11 cellular contexts compared by ENCODE assay signal in the genomic region with DNA sequence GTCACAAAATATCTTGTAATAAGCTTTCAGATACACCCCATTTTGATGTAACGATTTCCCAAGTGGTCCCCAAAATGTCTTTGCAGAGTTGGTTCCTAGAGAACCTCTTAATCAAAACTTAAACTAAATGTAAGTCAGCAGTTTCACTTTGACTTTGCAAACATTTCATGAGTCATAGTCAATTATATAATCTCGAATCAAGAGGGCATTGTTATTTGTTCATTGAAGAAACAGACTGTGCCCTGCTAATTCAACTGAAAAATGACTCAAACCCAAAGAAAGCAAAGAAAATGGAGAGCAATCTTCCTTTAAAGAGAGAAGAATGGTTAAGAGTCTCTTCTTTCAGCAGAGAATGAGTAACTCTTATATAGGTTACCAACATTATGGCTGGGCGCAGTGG. TPM values are rescaled to one million over a fixed set of nuclear protein-coding genes. Genes with fewer than 3 reads are reported as not detected.
DNase-seq lines count a peak whose midpoint lies in the region; ATAC-seq lines count a peak whose summit lies in the region.
"Had no signal": no experiment of that assay in that cellular context is flagged by ENCODE, and none has a peak within 500 bp of the region (broad histone marks: within the 10 kb centered on the region; RNA-seq: fewer than 3 reads in every experiment).

No MANE protein-coding gene starts in this region.

- DNase-seq in medulla oblongata (ENCODE audit: extremely low spot score) (peak; percentile 53), trophoblast cell (no peak), SW 1271 (lab: John Stamatoyannopoulos, UW) (no peak)
- DNase-seq in activated CD4-positive, alpha-beta T cell treated with anti-CD3 and anti-CD28 coated beads for 4 hours: no peak
- no peak for DNase-seq in stimulated activated CD4-positive, alpha-beta T cell treated with anti-CD3 and anti-CD28 coated beads, Interleukin-1b, Interleukin-23, amount 100 ng/mL, for 48 hours
- DNase-seq: KBM-7 had no signal

- no peaks in the 10 kb centered on the region for H3K36me3 Mint-ChIP-seq in activated T-helper 17 cell treated with anti-CD3 and anti-CD28 coated beads, Interleukin-2, amount 50 U/mL, for 72 hours (ENCODE audit: low read depth)
- H3K36me3 Mint-ChIP-seq: type B pancreatic cell had no signal

- H2AFZ ChIP-seq in trophoblast cell (ENCODE audit: insufficient read depth, low read length, poor library complexity): no peak overlapping the region

- H2BK12ac ChIP-seq in trophoblast cell (ENCODE audit: low read length): no peak overlapping the region

- peak overlapping the region; percentile 56 for H3K27ac Mint-ChIP-seq in activated T-helper 17 cell treated with anti-CD3 and anti-CD28 coated beads, Interleukin-2, amount 50 U/mL, for 72 hours
- H3K27ac Mint-ChIP-seq: type B pancreatic cell had no signal

- H3K79me2 ChIP-seq in trophoblast cell (ENCODE audit: control insufficient read depth, insufficient read depth, low read length, poor library complexity): no peaks in the 10 kb centered on the region

- H3K14ac ChIP-seq in trophoblast cell (ENCODE audit: low read length): no peak overlapping the region

- no peak overlapping the region for H3K4me3 Mint-ChIP-seq in activated T-helper 17 cell treated with anti-CD3 and anti-CD28 coated beads, Interleukin-2, amount 50 U/mL, for 72 hours
- H3K4me3 Mint-ChIP-seq: type B pancreatic cell had no signal

- H3K27me3 ChIP-seq in trophoblast cell (ENCODE audit: insufficient read depth, low read length): no peaks in the 10 kb centered on the region
- H3K27me3 ChIP-seq: neutrophil had no signal

- H3K4me1 ChIP-seq in trophoblast cell (ENCODE audit: control insufficient read depth in 1 of 2, insufficient read depth in 2 of 2, low read length in 2 of 2): no peaks in the 10 kb centered on the region

- H3K27me3 Mint-ChIP-seq in activated T-helper 17 cell treated with anti-CD3 and anti-CD28 coated beads, Interleukin-2, amount 50 U/mL, for 72 hours: no peaks in the 10 kb centered on the region
- H3K27me3 Mint-ChIP-seq: type B pancreatic cell had no signal

- H3K23ac ChIP-seq in trophoblast cell (ENCODE audit: low read length): no peak overlapping the region

- H2BK120ac ChIP-seq in trophoblast cell (ENCODE audit: insufficient read depth, low read length, poor library complexity): no peak overlapping the region

- no peak overlapping the region for H3K4me2 ChIP-seq in trophoblast cell (ENCODE audit: low read length)

- H3K18ac ChIP-seq in trophoblast cell (ENCODE audit: low read length): no peak overlapping the region

- no peaks in the 10 kb centered on the region for H3K9me3 ChIP-seq in trophoblast cell (ENCODE audit: insufficient read depth, low read depth, low read length)
- H3K9me3 ChIP-seq: neutrophil had no signal

- ATAC-seq in GM18517 (IDR thresholded peaks at IDR 0.05; ENCODE audit: unreplicated experiment) (peak; percentile 48), HG02870 (IDR thresholded peaks at IDR 0.05; ENCODE audit: unreplicated experiment) (peak; percentile 30)
- ATAC-seq in activated T-helper 17 cell treated with anti-CD3 and anti-CD28 coated beads, Interleukin-2, amount 50 U/mL, for 72 hours (replicated peaks): peak; percentile 50

- no peak overlapping the region for H2AK5ac ChIP-seq in trophoblast cell (ENCODE audit: low read length)

- H4K8ac ChIP-seq in trophoblast cell (ENCODE audit: low read depth, low read length): no peak overlapping the region

- H3K9ac ChIP-seq in trophoblast cell (ENCODE audit: low read length): no peak overlapping the region

- no peak overlapping the region for H2BK5ac ChIP-seq in trophoblast cell (ENCODE audit: low read depth, low read length, poor library complexity)

- H3K4me1 Mint-ChIP-seq in activated T-helper 17 cell treated with anti-CD3 and anti-CD28 coated beads, Interleukin-2, amount 50 U/mL, for 72 hours: peaks cover 4% of the 10 kb centered on the region

- no peak overlapping the region for H3K4me3 ChIP-seq in trophoblast cell (ENCODE audit: low read depth, low read length)

- no CpG with 5 or more reads among the region's 3 CpGs for WGBS in trophoblast cell (ENCODE audit: extremely low coverage, insufficient coverage, insufficient read length)

- no peaks in the 10 kb centered on the region for H3K36me3 ChIP-seq in trophoblast cell (ENCODE audit: control insufficient read depth in 1 of 2, insufficient read depth in 2 of 2, low read length in 2 of 2)

- H4K12ac ChIP-seq in trophoblast cell (ENCODE audit: low read depth, low read length): no peak overlapping the region

- no peak overlapping the region for H3K4ac ChIP-seq in trophoblast cell (ENCODE audit: low read depth, low read length)

- no peaks in the 10 kb centered on the region for H3K9me3 Mint-ChIP-seq in activated T-helper 17 cell treated with anti-CD3 and anti-CD28 coated beads, Interleukin-2, amount 50 U/mL, for 72 hours
- H3K9me3 Mint-ChIP-seq: type B pancreatic cell had no signal

- no peak overlapping the region for H3K27ac ChIP-seq in trophoblast cell (ENCODE audit: low read depth, low read length)
- H3K27ac ChIP-seq: neutrophil had no signal

- no peaks in the 10 kb centered on the region for H3K79me1 ChIP-seq in trophoblast cell (ENCODE audit: low read length)

- no peak overlapping the region for H4K91ac ChIP-seq in trophoblast cell (ENCODE audit: low read depth, low read length)

RNA-seq across cellular contexts. Expression of gene IPCEF1, which starts 58.3 kb away (rescaled TPM):
- total RNA-seq in activated T-helper 17 cell treated with anti-CD3 and anti-CD28 coated beads, Interleukin-2, amount 50 U/mL, for 72 hours: 10 to 100 TPM; 15.6 to 20.2 TPM
- polyA plus RNA-seq in trophoblast cell (2013): 0.03 and 0.07 TPM in 2 replicates
